Comparison of ENCODE assay signal across 26 cellular contexts in the genomic region with DNA sequence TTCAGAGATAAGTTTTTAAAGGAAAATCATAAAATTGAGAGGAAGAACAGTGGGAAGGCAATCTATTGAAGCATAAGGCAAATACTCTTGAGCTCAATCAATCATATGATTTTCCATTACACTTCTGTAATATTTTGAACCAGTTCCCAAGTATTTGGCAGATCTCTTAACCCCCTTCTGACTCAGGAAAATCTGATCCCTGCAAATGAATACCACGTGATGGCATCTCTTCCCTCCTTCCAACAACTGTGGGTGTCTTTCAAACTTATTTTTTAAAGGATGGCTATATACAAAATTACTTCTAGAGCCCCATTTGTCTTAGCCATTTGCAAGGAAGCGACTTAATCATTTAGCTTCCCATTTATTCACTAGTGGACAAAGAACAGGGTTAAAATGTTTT.
"Had no signal": no experiment of that assay in that cellular context is flagged by ENCODE, and none has a peak within 500 bp of the region (broad histone marks: within the 10 kb centered on the region; RNA-seq: fewer than 3 reads in every experiment).

No MANE protein-coding gene starts in this region.

- H3K36me3 Mint-ChIP-seq: stimulated activated effector memory CD8-positive, alpha-beta T cell treated with anti-CD3 and anti-CD28 coated beads, Interleukin-12 subunit alpha, Interleukin-12 subunit beta, amount 100 ng/mL, for 72 hours had no signal

- H3K27me3 ChIP-seq: hepatocyte, neural progenitor cell, neutrophil, testis, thyroid gland, transverse colon, upper lobe of left lung, vagina had no signal

- H3K4me3 ChIP-seq: hepatocyte, left ventricle myocardium inferior, lung, neural progenitor cell, spleen, testis, thyroid gland, transverse colon, upper lobe of left lung, vagina had no signal

- H3K27me3 Mint-ChIP-seq: naive B cell; stimulated activated naive CD8-positive, alpha-beta T cell treated with anti-CD3 and anti-CD28 coated beads, Interleukin-15, Interleukin-2, amounts not matched to agents 100 ng/mL and 50 ng/mL, for 24 hours had no signal

- H3K9me3 Mint-ChIP-seq: natural killer cell; stimulated activated effector memory CD8-positive, alpha-beta T cell treated with anti-CD3 and anti-CD28 coated beads, Interleukin-12 subunit alpha, Interleukin-12 subunit beta, amount 100 ng/mL, for 72 hours; stimulated activated naive CD8-positive, alpha-beta T cell treated with anti-CD3 and anti-CD28 coated beads, Interleukin-15, Interleukin-2, amounts not matched to agents 100 ng/mL and 50 ng/mL, for 24 hours had no signal

- H3K4me1 Mint-ChIP-seq: naive B cell; natural killer cell; stimulated activated effector memory CD8-positive, alpha-beta T cell treated with anti-CD3 and anti-CD28 coated beads, Interleukin-12 subunit alpha, Interleukin-12 subunit beta, amount 100 ng/mL, for 72 hours had no signal

- H3K4me3 Mint-ChIP-seq: mesothelial cell of epicardium; naive B cell; natural killer cell; nephron progenitor cell; neural progenitor cell; stimulated activated effector memory CD8-positive, alpha-beta T cell treated with anti-CD3 and anti-CD28 coated beads, Interleukin-12 subunit alpha, Interleukin-12 subunit beta, amount 100 ng/mL, for 72 hours; stimulated activated naive CD8-positive, alpha-beta T cell treated with anti-CD3 and anti-CD28 coated beads, Interleukin-15, Interleukin-2, amounts not matched to agents 100 ng/mL and 50 ng/mL, for 24 hours had no signal

- H3K4me2 ChIP-seq: hepatocyte, neural progenitor cell had no signal

- H3K27ac ChIP-seq: hepatocyte, left ventricle myocardium inferior, neural progenitor cell, neutrophil, parathyroid adenoma, spleen, testis, thyroid gland, transverse colon, upper lobe of left lung, vagina had no signal

- DNase-seq: islet precursor cell; left ventricle myocardium inferior; mesendoderm; naive B cell; natural killer cell; nephron progenitor cell; occipital lobe; retina; right cardiac atrium; small intestine; spleen; stimulated activated CD4-positive, alpha-beta T cell treated with anti-CD3 and anti-CD28 coated beads, Interleukin-4, amount 100 ng/mL, for 24 hours; stimulated activated naive CD4-positive, alpha-beta T cell; testis; thyroid gland; transverse colon; upper lobe of left lung had no signal

- H2AFZ ChIP-seq: hepatocyte, neural progenitor cell, parathyroid adenoma had no signal

- H3K27ac Mint-ChIP-seq: mesothelial cell of epicardium; natural killer cell; nephron progenitor cell; neural progenitor cell; stimulated activated effector memory CD8-positive, alpha-beta T cell treated with anti-CD3 and anti-CD28 coated beads, Interleukin-12 subunit alpha, Interleukin-12 subunit beta, amount 100 ng/mL, for 72 hours; stimulated activated naive CD8-positive, alpha-beta T cell treated with anti-CD3 and anti-CD28 coated beads, Interleukin-15, Interleukin-2, amounts not matched to agents 100 ng/mL and 50 ng/mL, for 24 hours had no signal

- H3K79me2 ChIP-seq: hepatocyte, parathyroid adenoma had no signal

- H3K9me3 ChIP-seq: left ventricle myocardium inferior, neutrophil, testis, thyroid gland, transverse colon, upper lobe of left lung, vagina had no signal

- H3K36me3 ChIP-seq: left ventricle myocardium inferior, neural progenitor cell, neutrophil, thyroid gland, transverse colon, upper lobe of left lung, vagina had no signal

- H3K4me1 ChIP-seq: left ventricle myocardium inferior, parathyroid adenoma, spleen, testis, thyroid gland, transverse colon, upper lobe of left lung, vagina had no signal

- H3K9ac ChIP-seq: neural progenitor cell, parathyroid adenoma had no signal
